ENCODE assay signal across 8 cellular contexts in genomic region chr16:3879887-3880564, GRCh38.
DNase-seq lines count a peak whose midpoint lies in the region; ATAC-seq and TF ChIP-seq lines count a peak whose summit lies in the region.

No MANE protein-coding gene starts in this region.

- peak overlapping the region; percentile 82 for H3K4me3 ChIP-seq in brain microvascular endothelial cell (ENCODE audit: low read depth, low read length)

- no peaks in the 10 kb centered on the region for H3K27me3 ChIP-seq in brain microvascular endothelial cell (replicated peaks)

- peak overlapping the region; percentile 69 for H3K27ac ChIP-seq in brain microvascular endothelial cell

- peak; percentile 25 for TF ChIP-seq CTCF in brain microvascular endothelial cell (IDR thresholded peaks at IDR 0.05; ENCODE audit: low read depth, low read length, missing control alignments)

- in situ Hi-C loops in brain microvascular endothelial cell (cut with HindIII; ENCODE audit: low pct_ligation_motif_present, low sequenced_read_pairs) = loop anchor here (10.0 kb wide), 1 partner anchor 135 kb away; no protein-coding TSS in a partner anchor

- ATAC-seq in GM21367 (IDR thresholded peaks at IDR 0.05; ENCODE audit: unreplicated experiment) = peak; percentile 33

- H3K36me3 ChIP-seq in brain microvascular endothelial cell (replicated peaks) = no peaks in the 10 kb centered on the region

- DNase-seq in COLO668 (lab: John Stamatoyannopoulos, UW; ENCODE audit: unreplicated experiment) (peak; percentile 80), HuH-7.5 (ENCODE audit: low spot score) (peak; percentile 47), UCSD-AML1 (lab: John Stamatoyannopoulos, UW; ENCODE audit: unreplicated experiment) (peak; percentile 67), brain microvascular endothelial cell (peak; percentile 25), iPS-NIHi7 (ENCODE audit: extremely low spot score) (peak; percentile 71), amniotic stem cell (lab: John Stamatoyannopoulos, UW) (no peak)
- peak in 2 of 3 donors; percentile 34 to 61 for DNase-seq in stimulated activated CD4-positive, alpha-beta T cell treated with anti-CD3 and anti-CD28 coated beads, Interleukin-12 subunit alpha, Interleukin-12 subunit beta, amount 100 ng/mL, for 48 hours (ENCODE audit: low read depth in 2 of 3, low spot score in 1 of 3)
